ENCODE assay signal across 28 cellular contexts in genomic region chr5:121780406-121780805, GRCh38.
"Had no signal": no experiment of that assay in that cellular context is flagged by ENCODE, and none has a peak within 500 bp of the region (broad histone marks: within the 10 kb centered on the region; RNA-seq: fewer than 3 reads in every experiment).

No MANE protein-coding gene starts in this region.

- DNase-seq: colonic mucosa; cortex of kidney; dermis blood vessel endothelial cell; dorsolateral prefrontal cortex; effector CD4-positive, alpha-beta T cell; effector CD8-positive, alpha-beta T cell; effector memory CD4-positive, alpha-beta T cell; effector memory CD8-positive, alpha-beta T cell; endodermal cell; erythroblast; esophagus squamous epithelium; foreskin fibroblast; foreskin keratinocyte; foreskin melanocyte; gastrocnemius medialis; glutamatergic neuron; head of caudate nucleus; heart left ventricle; heart right ventricle had no signal

- H3K4me1 ChIP-seq: colonic mucosa, esophagus muscularis mucosa, esophagus squamous epithelium, foreskin keratinocyte, gastrocnemius medialis, gastroesophageal sphincter, heart left ventricle, heart right ventricle had no signal

- H3K4me3 ChIP-seq: colonic mucosa, coronary artery, dorsolateral prefrontal cortex, esophagus muscularis mucosa, esophagus squamous epithelium, gastrocnemius medialis, gastroesophageal sphincter, heart left ventricle, heart right ventricle had no signal

- H3K27ac ChIP-seq: colonic mucosa, coronary artery, dorsolateral prefrontal cortex, epithelial cell of prostate, esophagus muscularis mucosa, esophagus squamous epithelium, foreskin keratinocyte, gastrocnemius medialis, gastroesophageal sphincter, heart left ventricle, heart right ventricle had no signal

- H3K36me3 ChIP-seq: colonic mucosa, esophagus muscularis mucosa, esophagus squamous epithelium, gastrocnemius medialis, gastroesophageal sphincter, heart left ventricle, heart right ventricle had no signal

- H3K27me3 ChIP-seq: colonic mucosa, dorsolateral prefrontal cortex, esophagus muscularis mucosa, esophagus squamous epithelium, foreskin keratinocyte, gastrocnemius medialis, gastroesophageal sphincter, heart left ventricle, heart right ventricle had no signal

- ATAC-seq: effector memory CD8-positive, alpha-beta T cell; esophagus mucosa; foreskin keratinocyte; gastrocnemius medialis; gastroesophageal sphincter; heart left ventricle; heart right ventricle had no signal

- H3K9me3 ChIP-seq: colonic mucosa, esophagus muscularis mucosa, esophagus squamous epithelium, gastrocnemius medialis, gastroesophageal sphincter, heart left ventricle, heart right ventricle had no signal

- FAIRE-seq: colon, endometrium, endothelial cell of umbilical vein, frontal cortex had no signal
